Comparison of ENCODE assay signal across 20 cellular contexts in the genomic region with DNA sequence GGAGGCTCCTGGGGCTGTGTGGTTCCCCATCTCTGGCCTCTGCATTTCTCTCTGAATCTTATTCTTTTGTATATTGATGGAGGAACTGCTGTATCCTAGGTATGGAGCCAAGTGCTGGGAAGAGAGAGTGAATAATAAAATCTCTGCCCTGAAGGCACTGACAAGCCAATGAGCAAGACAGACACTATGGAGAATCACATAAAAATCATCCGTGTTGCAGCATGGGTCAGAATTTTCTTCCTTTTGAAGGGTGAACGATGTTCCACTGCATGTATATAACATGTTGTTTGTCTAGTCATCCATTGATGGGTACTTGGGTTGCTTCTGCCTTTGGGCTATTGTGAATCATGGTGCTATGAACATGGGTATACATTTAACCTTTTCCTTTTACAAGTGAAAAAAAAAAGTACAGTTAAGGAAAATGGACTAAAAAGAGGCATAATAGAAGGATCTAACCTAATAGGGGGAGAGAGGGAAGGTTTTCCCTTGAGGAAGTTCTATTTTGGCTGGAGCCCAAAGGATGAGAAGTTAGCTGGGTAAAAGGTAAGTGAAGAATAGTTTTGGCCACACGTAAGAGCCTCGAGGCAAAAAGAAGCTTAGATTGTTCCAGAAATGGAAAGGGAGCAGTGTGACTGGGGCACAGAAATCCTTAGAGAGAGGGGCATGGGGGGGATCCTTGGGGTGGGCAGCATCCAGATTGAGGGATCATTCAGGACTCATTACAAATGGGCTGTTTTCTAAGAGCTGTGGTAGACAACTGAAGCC. TPM values are rescaled to one million over a fixed set of nuclear protein-coding genes. Genes with fewer than 3 reads are reported as not detected.
DNase-seq lines count a peak whose midpoint lies in the region; ATAC-seq and TF ChIP-seq lines count a peak whose summit lies in the region.
"Had no signal": no experiment of that assay in that cellular context is flagged by ENCODE, and none has a peak within 500 bp of the region (broad histone marks: within the 10 kb centered on the region; RNA-seq: fewer than 3 reads in every experiment).

No MANE protein-coding gene starts in this region.

- no TSS peak for BruUV-seq in MCF 10A (replicated peaks; lab: Mats Ljungman, UMichigan)

- H3K27me3 Mint-ChIP-seq in MCF 10A (ENCODE audit: insufficient read depth, unreplicated experiment), result peaks cover 14% of the 10 kb centered on the region
- peaks cover 0 to 30% (median 0%) of the 10 kb centered on the region in 5 donors for H3K27me3 Mint-ChIP-seq in naive thymus-derived CD4-positive, alpha-beta T cell
- H3K27me3 Mint-ChIP-seq: IgD-negative memory B cell had no signal

- intact Hi-C loops in MCF 10A (cut with micrococcal nuclease), result no loop called here
- intact Hi-C loops in breast epithelium (cut with DNase I; ENCODE audit: low total_unique reads), result no loop called here
- intact Hi-C loops in naive thymus-derived CD4-positive, alpha-beta T cell (cut with micrococcal nuclease), result no loop called here

- CTCF ChIA-PET in MCF 10A (lab: Yijun Ruan, JAX), result interaction anchor here (0.7 to 3.8 kb wide), 5 partner anchors 11 to 127 kb away, joined by 3 to 17 read pairs (median 3); no protein-coding TSS in a partner anchor
- CTCF ChIA-PET in naive thymus-derived CD4-positive, alpha-beta T cell (lab: Charles Lee), result interaction anchor here (0.6 kb wide), 1 partner anchor 541 kb away, joined by 8 read pairs; no protein-coding TSS in a partner anchor

- no peak for TF ChIP-seq POLR2A in breast epithelium (IDR thresholded peaks at IDR 0.05)
- TF ChIP-seq POLR2A in upper lobe of left lung (IDR thresholded peaks at IDR 0.05), result no peak

- ATAC-seq in foreskin keratinocyte, result peak; percentile 92
- no peak for ATAC-seq in naive thymus-derived CD4-positive, alpha-beta T cell
- no peak for ATAC-seq in upper lobe of left lung (ENCODE audit: low FRiP score in 2 of 2)
- ATAC-seq: CD8-positive, alpha-beta T cell had no signal

- H3K27ac ChIP-seq in breast epithelium (no peak overlapping the region), foreskin keratinocyte (no peak overlapping the region), upper lobe of left lung (no peak overlapping the region)
- H3K27ac ChIP-seq in naive thymus-derived CD4-positive, alpha-beta T cell (ENCODE audit: low read depth, low read length), result no peak overlapping the region
- H3K27ac ChIP-seq: 22Rv1; BLaER1 treated with 17β-estradiol and CSF1 and Interleukin-3, amounts not matched to agents 10 nM and 100 nM had no signal

- no peak for TF ChIP-seq CTCF in MCF 10A (IDR thresholded peaks at IDR 0.05; ENCODE audit: unreplicated experiment)
- no peak for TF ChIP-seq CTCF in breast epithelium (IDR thresholded peaks at IDR 0.05)
- no peak for TF ChIP-seq CTCF in foreskin keratinocyte (conservative IDR thresholded peaks at IDR 0.05)
- no peak for TF ChIP-seq CTCF in upper lobe of left lung (IDR thresholded peaks at IDR 0.05)

- no peak for TF ChIP-seq EP300 in upper lobe of left lung (IDR thresholded peaks at IDR 0.05)

- no peak overlapping the region for H3K4me3 Mint-ChIP-seq in MCF 10A (ENCODE audit: unreplicated experiment)
- no peak overlapping the region for H3K4me3 Mint-ChIP-seq in naive thymus-derived CD4-positive, alpha-beta T cell
- H3K4me3 Mint-ChIP-seq: CD8-positive, alpha-beta T cell; IgD-negative memory B cell had no signal

- H3K4me1 Mint-ChIP-seq in MCF 10A (ENCODE audit: insufficient read depth, unreplicated experiment), result peaks cover 20% of the 10 kb centered on the region
- H3K4me1 Mint-ChIP-seq in naive thymus-derived CD4-positive, alpha-beta T cell, result peaks cover 0 to 6% (median 0%) of the 10 kb centered on the region in 7 donors

- POLR2A ChIA-PET in MCF 10A (lab: Yijun Ruan, JAX), result interaction anchor here (0.6 to 2.8 kb wide), 14 partner anchors 10 to 695 kb away, joined by 3 to 18 read pairs (median 4); no protein-coding TSS in a partner anchor
- POLR2A ChIA-PET in naive thymus-derived CD4-positive, alpha-beta T cell (lab: Charles Lee), result interaction anchor here (1.2 kb wide), 1 partner anchor 12 kb away, joined by 3 read pairs; no protein-coding TSS in a partner anchor

- H3K36me3 ChIP-seq in breast epithelium (no peaks in the 10 kb centered on the region), upper lobe of left lung (no peaks in the 10 kb centered on the region)
- H3K36me3 ChIP-seq in naive thymus-derived CD4-positive, alpha-beta T cell (ENCODE audit: control insufficient read depth in 2 of 3, insufficient read depth in 3 of 3, low read length in 3 of 3), result no peaks in the 10 kb centered on the region
- H3K36me3 ChIP-seq: BLaER1 treated with 17β-estradiol and CSF1 and Interleukin-3, amounts not matched to agents 10 nM and 100 nM had no signal

- no peaks in the 10 kb centered on the region for H3K36me3 Mint-ChIP-seq in MCF 10A (ENCODE audit: insufficient read depth, unreplicated experiment)
- peaks cover 0 to 9% (median under 1%) of the 10 kb centered on the region in 5 donors for H3K36me3 Mint-ChIP-seq in naive thymus-derived CD4-positive, alpha-beta T cell
- H3K36me3 Mint-ChIP-seq: CD8-positive, alpha-beta T cell had no signal

- H3K9me3 ChIP-seq in breast epithelium (no peaks in the 10 kb centered on the region), upper lobe of left lung (no peaks in the 10 kb centered on the region)
- H3K9me3 ChIP-seq in naive thymus-derived CD4-positive, alpha-beta T cell (ENCODE audit: control insufficient read depth in 2 of 3, low read length in 3 of 3), result no peaks in the 10 kb centered on the region
- H3K9me3 ChIP-seq: BLaER1 treated with 17β-estradiol and CSF1 and Interleukin-3, amounts not matched to agents 10 nM and 100 nM had no signal

- 59 to 68% methylated on average over 4 of the region's 4 CpGs for WGBS in upper lobe of left lung, 2 donors

- H3K9me3 Mint-ChIP-seq in MCF 10A (ENCODE audit: unreplicated experiment), result no peaks in the 10 kb centered on the region
- H3K9me3 Mint-ChIP-seq in naive thymus-derived CD4-positive, alpha-beta T cell, result peaks cover 0 to 2% (median 0%) of the 10 kb centered on the region in 11 donors
- H3K9me3 Mint-ChIP-seq: CD8-positive, alpha-beta T cell; IgD-negative memory B cell had no signal

- H3K27me3 ChIP-seq in breast epithelium (no peaks in the 10 kb centered on the region), foreskin keratinocyte (no peaks in the 10 kb centered on the region), upper lobe of left lung (no peaks in the 10 kb centered on the region)
- no peaks in the 10 kb centered on the region for H3K27me3 ChIP-seq in naive thymus-derived CD4-positive, alpha-beta T cell (ENCODE audit: control insufficient read depth in 2 of 2, insufficient read depth in 2 of 2, low read length in 2 of 2)
- H3K27me3 ChIP-seq: BLaER1 treated with 17β-estradiol and CSF1 and Interleukin-3, amounts not matched to agents 10 nM and 100 nM had no signal

- H3K27ac Mint-ChIP-seq in MCF 10A (ENCODE audit: low read depth, unreplicated experiment), result peak overlapping the region; percentile 32
- H3K27ac Mint-ChIP-seq in naive thymus-derived CD4-positive, alpha-beta T cell, result no peak overlapping the region
- H3K27ac Mint-ChIP-seq: CD8-positive, alpha-beta T cell; IgD-negative memory B cell had no signal

- peaks cover 0 to 4% of the 10 kb centered on the region in 2 donors for H3K4me1 ChIP-seq in breast epithelium
- H3K4me1 ChIP-seq in foreskin keratinocyte, result peaks cover 25% of the 10 kb centered on the region
- no peaks in the 10 kb centered on the region for H3K4me1 ChIP-seq in naive thymus-derived CD4-positive, alpha-beta T cell (ENCODE audit: control insufficient read depth in 2 of 2, insufficient read depth in 2 of 2, low read length in 2 of 2)
- H3K4me1 ChIP-seq in upper lobe of left lung, result peaks cover 0 to 7% (median 0%) of the 10 kb centered on the region in 4 donors
- H3K4me1 ChIP-seq: BLaER1 treated with 17β-estradiol and CSF1 and Interleukin-3, amounts not matched to agents 10 nM and 100 nM had no signal

- peak; percentile 30 for DNase-seq in MCF 10A (ENCODE audit: unreplicated experiment)
- DNase-seq in breast epithelium (ENCODE audit: low spot score in 2 of 2), result no peak
- peak; percentile 50 for DNase-seq in T1000 (lab: John Stamatoyannopoulos, UW)
- DNase-seq in foreskin keratinocyte, result peak; percentile 91 to 98
- no peak for DNase-seq in cerebellar nuclear complex (lab: John Stamatoyannopoulos, UW)
- no peak for DNase-seq in naive thymus-derived CD4-positive, alpha-beta T cell
- DNase-seq in dermis blood vessel endothelial cell, result no peak
- no peak for DNase-seq in upper lobe of left lung
- DNase-seq: CD8-positive, alpha-beta T cell; DMS153; GF-D8; H7; NCI-H1694; NCI-H2081; NCI-H2171; NCI-H524 treated with DMSO at 0.1 percent for 48 hours; Right ventricle myocardium superior had no signal

- H3K4me3 ChIP-seq in breast epithelium (no peak overlapping the region), upper lobe of left lung (no peak overlapping the region)
- no peak overlapping the region for H3K4me3 ChIP-seq in naive thymus-derived CD4-positive, alpha-beta T cell (ENCODE audit: low read length)
- H3K4me3 ChIP-seq: BLaER1 treated with 17β-estradiol and CSF1 and Interleukin-3, amounts not matched to agents 10 nM and 100 nM had no signal

RNA-seq across cellular contexts. Expression of a gene that starts 32.3 kb away (rescaled TPM):
- total RNA-seq in MCF 10A (2022), result 32.1 and 33.2 TPM in 2 replicates
- 10 to 100 TPM; 42.9 to 74.6 (median 47.8) TPM for total RNA-seq in breast epithelium
- total RNA-seq in foreskin keratinocyte, result 39.2 and 40.4 TPM in 2 replicates
- 7.8 and 8.8 TPM in 2 replicates for polyA plus RNA-seq in foreskin keratinocyte
- 100 to 1,000 TPM in 1 of 5 experiments, 10 to 100 TPM in 4; 74.1 to 102 (median 78.7) TPM for total RNA-seq in naive thymus-derived CD4-positive, alpha-beta T cell
- 10 to 100 TPM; 29.8 to 30.2 TPM for polyA plus RNA-seq in naive thymus-derived CD4-positive, alpha-beta T cell
- total RNA-seq in dermis blood vessel endothelial cell, result 73.2 and 94.7 TPM in 2 replicates
- total RNA-seq in upper lobe of left lung, result 10 to 100 TPM; 33.7 to 56.4 (median 46.2) TPM

RNA-seq across cellular contexts. Expression of a gene that starts 48.4 kb away (rescaled TPM):
- total RNA-seq in MCF 10A (2022) (0.49 and 0.61 TPM in 2 replicates), breast epithelium (1 to 10 TPM; 1.6 to 6.9 (median 5.0) TPM), foreskin keratinocyte (4.2 and 4.5 TPM in 2 replicates), dermis blood vessel endothelial cell (0.19 and 1.2 TPM in 2 replicates), upper lobe of left lung (10 to 100 TPM in 2 of 6 donors, 1 to 10 TPM in 4; 3.9 to 16.2 (median 8.1) TPM)
- 5.0 and 6.4 TPM in 2 replicates for polyA plus RNA-seq in foreskin keratinocyte
- 1 to 10 TPM in 2 of 5 experiments, under 1 TPM in 3; 0.32 to 3.9 (median 0.81) TPM for total RNA-seq in naive thymus-derived CD4-positive, alpha-beta T cell
- polyA plus RNA-seq in naive thymus-derived CD4-positive, alpha-beta T cell, result not detected

Comparison
In these comparisons a context has a peak if more than half of its experiments do, and no peak if none do; other contexts are left out.
1. DNase-seq: peak in MCF 10A (single experiment), T1000 (single experiment) and foreskin keratinocyte (2 of 2); none in breast epithelium (0 of 2), cerebellar nuclear complex (0 of 2), naive thymus-derived CD4-positive, alpha-beta T cell (0 of 9), dermis blood vessel endothelial cell (single experiment) and upper lobe of left lung (0 of 2).